In genomic region chr2:232543928-232544631, GRCh38 we compare ENCODE assay signal across 14 cellular contexts. TPM values are rescaled to one million over a fixed set of nuclear protein-coding genes. Genes with fewer than 3 reads are reported as not detected.
"Had no signal": no experiment of that assay in that cellular context is flagged by ENCODE, and none has a peak within 500 bp of the region (broad histone marks: within the 10 kb centered on the region; RNA-seq: fewer than 3 reads in every experiment).

No MANE protein-coding gene starts in this region.

- ATAC-seq: esophagus mucosa had no signal

- H3K27ac ChIP-seq: dorsolateral prefrontal cortex, SJSA1, stomach, WERI-Rb-1 had no signal

- H3K4me1 ChIP-seq: SJSA1 had no signal

- DNase-seq: activated CD4-positive, alpha-beta T cell treated with anti-CD3 and anti-CD28 coated beads, Interleukin-2, amount 10 ng/mL, durations not matched to agents 24 days and 14 days; activated gamma-delta T cell; amygdala; glutamatergic neuron; immature natural killer cell; mammary epithelial cell; stimulated activated CD4-positive, alpha-beta T cell treated with anti-CD3 and anti-CD28 coated beads, Interleukin-4, amount 100 ng/mL, for 24 hours; stomach; T1000; WERI-Rb-1 had no signal

- H3K4me3 ChIP-seq: dorsolateral prefrontal cortex, SJSA1, stomach had no signal

- H3K27me3 ChIP-seq: dorsolateral prefrontal cortex, SJSA1 had no signal

RNA-seq across cellular contexts. Expression of gene CHRNG, which starts 4.6 kb away (rescaled TPM):
- total RNA-seq: activated CD4-positive, alpha-beta T cell treated with anti-CD3 and anti-CD28 coated beads, Interleukin-2, amount 10 ng/mL, durations not matched to agents 24 days and 14 days; dorsolateral prefrontal cortex; esophagus mucosa; mammary epithelial cell; osteoblast; SJSA1; stomach had no signal
- polyA plus RNA-seq: immature natural killer cell, mammary epithelial cell, stomach had no signal

RNA-seq across cellular contexts. Expression of gene CHRND, which starts 18.1 kb away (rescaled TPM):
- total RNA-seq: activated CD4-positive, alpha-beta T cell treated with anti-CD3 and anti-CD28 coated beads, Interleukin-2, amount 10 ng/mL, durations not matched to agents 24 days and 14 days; esophagus mucosa; mammary epithelial cell; osteoblast; SJSA1; stomach had no signal
- polyA plus RNA-seq: immature natural killer cell, mammary epithelial cell, stomach had no signal

RNA-seq across cellular contexts. Expression of gene PRSS56, which starts 23.9 kb away (rescaled TPM):
- total RNA-seq: activated CD4-positive, alpha-beta T cell treated with anti-CD3 and anti-CD28 coated beads, Interleukin-2, amount 10 ng/mL, durations not matched to agents 24 days and 14 days; esophagus mucosa; mammary epithelial cell; osteoblast; SJSA1; stomach had no signal
- polyA plus RNA-seq: immature natural killer cell, mammary epithelial cell, stomach had no signal
